9 cellular contexts compared by ENCODE assay signal in genomic region chr5:96432245-96433065, GRCh38. TPM values are rescaled to one million over a fixed set of nuclear protein-coding genes. Genes with fewer than 3 reads are reported as not detected.
DNase-seq lines count a peak whose midpoint lies in the region; ATAC-seq, FAIRE-seq and TF ChIP-seq lines count a peak whose summit lies in the region.
"Had no signal": no experiment of that assay in that cellular context is flagged by ENCODE, and none has a peak within 500 bp of the region (broad histone marks: within the 10 kb centered on the region; RNA-seq: fewer than 3 reads in every experiment).

No MANE protein-coding gene starts in this region.

- H3K27me3 Mint-ChIP-seq in activated T-cell treated with anti-CD3 and anti-CD28 coated beads, Interleukin-2, amount 50 U/mL, for 24 hours, result peaks cover 70% of the 10 kb centered on the region

- H3K9me3 ChIP-seq in pancreas, result no peaks in the 10 kb centered on the region

- H3K9me3 Mint-ChIP-seq in activated T-cell treated with anti-CD3 and anti-CD28 coated beads, Interleukin-2, amount 50 U/mL, for 24 hours, result no peaks in the 10 kb centered on the region

- no peaks in the 10 kb centered on the region for H3K36me3 Mint-ChIP-seq in activated T-cell treated with anti-CD3 and anti-CD28 coated beads, Interleukin-2, amount 50 U/mL, for 24 hours (ENCODE audit: low read depth)

- no peaks in the 10 kb centered on the region for H3K36me3 ChIP-seq in pancreas

- no peak overlapping the region for H3K4me3 Mint-ChIP-seq in activated T-cell treated with anti-CD3 and anti-CD28 coated beads, Interleukin-2, amount 50 U/mL, for 24 hours
- H3K4me3 Mint-ChIP-seq: activated CD8-positive, alpha-beta T cell treated with anti-CD3 and anti-CD28 coated beads, Interleukin-2, amount 10 ng/mL, durations not matched to agents 7 days and 5 days had no signal

- H3K27me3 ChIP-seq in pancreas, result peaks cover 0 to 7% (median 3%) of the 10 kb centered on the region in 4 donors

- DNase-seq in NCI-H146 (lab: John Stamatoyannopoulos, UW) (peak; percentile 58), choroid plexus epithelial cell (ENCODE audit: low read depth) (peak; percentile 16), pancreas (peak; percentile 8 to 71 (median 22)), AG08395 (ENCODE audit: low spot score) (no peak), medulla oblongata (ENCODE audit: extremely low spot score) (no peak)
- no peak for DNase-seq in activated T-cell treated with anti-CD3 and anti-CD28 coated beads, Interleukin-2, amount 50 U/mL, for 24 hours
- DNase-seq: activated CD8-positive, alpha-beta T cell treated with anti-CD3 and anti-CD28 coated beads, Interleukin-2, amount 10 ng/mL, durations not matched to agents 7 days and 5 days had no signal

- no peak overlapping the region for H3K27ac Mint-ChIP-seq in activated T-cell treated with anti-CD3 and anti-CD28 coated beads, Interleukin-2, amount 50 U/mL, for 24 hours
- H3K27ac Mint-ChIP-seq: activated CD8-positive, alpha-beta T cell treated with anti-CD3 and anti-CD28 coated beads, Interleukin-2, amount 10 ng/mL, durations not matched to agents 7 days and 5 days had no signal

- ATAC-seq in pancreas, result peak in 2 of 4 donors; percentile 35 to 44
- ATAC-seq in GM21447 (IDR thresholded peaks at IDR 0.05; ENCODE audit: unreplicated experiment), result no peak
- ATAC-seq: activated CD8-positive, alpha-beta T cell treated with anti-CD3 and anti-CD28 coated beads, Interleukin-2, amount 10 ng/mL, durations not matched to agents 7 days and 5 days had no signal

- H3K4me3 ChIP-seq in GM08714 (ENCODE audit: low read length) (peak overlapping the region; percentile 34; the same call in 1 of the 2 replicates), choroid plexus epithelial cell (ENCODE audit: low read depth, low read length) (no peak overlapping the region), pancreas (peak overlapping the region in 1 of 4 donors; percentile 15)

- 10 to 13% methylated on average over 38 of the region's 38 CpGs for WGBS in pancreas, 2 donors

- no peak for TF ChIP-seq CTCF in choroid plexus epithelial cell (conservative IDR thresholded peaks at IDR 0.05; ENCODE audit: low read depth, low read length)
- no peak for TF ChIP-seq CTCF in pancreas (IDR thresholded peaks at IDR 0.05)

- intact Hi-C loops in pancreas (cut with DNase I), result no loop called here

- no peak overlapping the region for H3K27ac ChIP-seq in pancreas

- peaks cover 23% of the 10 kb centered on the region for H3K4me1 Mint-ChIP-seq in activated T-cell treated with anti-CD3 and anti-CD28 coated beads, Interleukin-2, amount 50 U/mL, for 24 hours (ENCODE audit: low read depth)

- FAIRE-seq in pancreas (lab: Jason Lieb, UNC), result no peak

- no peaks in the 10 kb centered on the region for H3K4me1 ChIP-seq in pancreas

RNA-seq across cellular contexts. Expression of gene PCSK1, which starts 0.6 kb away (rescaled TPM):
- 10 to 100 TPM in 3 of 6 donors, 1 to 10 TPM in 3; 2.3 to 33.0 (median 10.5) TPM for total RNA-seq in pancreas
- polyA plus RNA-seq in pancreas, result 10 to 100 TPM in 1 of 2 donors, 1 to 10 TPM in 1; 3.8 to 32.4 TPM
- total RNA-seq: activated CD8-positive, alpha-beta T cell treated with anti-CD3 and anti-CD28 coated beads, Interleukin-2, amount 10 ng/mL, durations not matched to agents 7 days and 5 days had no signal

Comparison
In these comparisons a context has a peak if more than half of its experiments do, and no peak if none do; other contexts are left out.
1. DNase-seq: peak in NCI-H146 (single experiment), choroid plexus epithelial cell (single experiment) and pancreas (6 of 6); none in activated T-cell treated with anti-CD3 and anti-CD28 coated beads, Interleukin-2, amount 50 U/mL, for 24 hours (single experiment), AG08395 (single experiment) and medulla oblongata (single experiment).